12 cellular contexts compared by ENCODE assay signal in the genomic region with DNA sequence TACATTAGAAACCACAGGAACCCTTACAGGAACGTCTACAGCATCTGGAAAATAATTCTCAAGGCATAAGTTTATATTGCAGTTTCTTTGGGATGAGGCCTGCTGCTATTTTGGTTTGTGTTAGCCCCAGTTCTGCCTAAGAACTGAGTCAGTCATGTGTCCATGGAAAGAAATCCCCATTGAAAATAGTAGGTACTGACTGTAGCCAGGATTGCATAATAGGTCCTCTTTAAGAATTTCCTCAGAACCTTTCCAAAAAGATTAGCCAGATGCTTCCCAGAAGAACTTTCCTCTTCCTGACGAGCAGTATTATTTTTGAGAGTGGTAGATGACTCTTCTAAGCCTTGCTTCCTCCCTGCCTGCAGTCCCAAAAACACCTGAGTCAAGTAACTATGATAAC. TPM values are rescaled to one million over a fixed set of nuclear protein-coding genes. Genes with fewer than 3 reads are reported as not detected.
DNase-seq lines count a peak whose midpoint lies in the region; ATAC-seq, FAIRE-seq and TF ChIP-seq lines count a peak whose summit lies in the region.
"Had no signal": no experiment of that assay in that cellular context is flagged by ENCODE, and none has a peak within 500 bp of the region (broad histone marks: within the 10 kb centered on the region; RNA-seq: fewer than 3 reads in every experiment).

No MANE protein-coding gene starts in this region.

- no peak overlapping the region for H2AK5ac ChIP-seq in mesenchymal stem cell (ENCODE audit: low read length, severe bottlenecking)

- no peak overlapping the region for H3K27ac Mint-ChIP-seq in activated T-cell treated with anti-CD3 and anti-CD28 coated beads, Interleukin-2, amount 50 U/mL, for 72 hours

- ATAC-seq in upper lobe of left lung (ENCODE audit: low FRiP score in 2 of 2) (peak in 1 of 2 donors; percentile 91), GM19397 (IDR thresholded peaks at IDR 0.05; ENCODE audit: unreplicated experiment) (no peak)
- no peak for ATAC-seq in activated T-cell treated with anti-CD3 and anti-CD28 coated beads, Interleukin-2, amount 50 U/mL, for 72 hours (replicated peaks in 1 of 2)

- H3K4me2 ChIP-seq in endothelial cell of umbilical vein (ENCODE audit: insufficient read depth, low read length) (no peak overlapping the region), mesenchymal stem cell (ENCODE audit: low read length, poor library complexity, severe bottlenecking) (no peak overlapping the region)

- FAIRE-seq in endothelial cell of umbilical vein (lab: Jason Lieb, UNC) = no peak
- FAIRE-seq: G401.6 had no signal

- no peaks in the 10 kb centered on the region for H3K9me3 ChIP-seq in endothelial cell of umbilical vein (replicated peaks; ENCODE audit: control insufficient read depth, insufficient read depth, low read length)
- H3K9me3 ChIP-seq in mesenchymal stem cell (ENCODE audit: control insufficient read depth, low read length) = no peaks in the 10 kb centered on the region
- no peaks in the 10 kb centered on the region for H3K9me3 ChIP-seq in upper lobe of left lung
- H3K9me3 ChIP-seq: right lobe of liver had no signal

- H3K4me3 ChIP-seq in endothelial cell of umbilical vein (replicated peaks in 1 of 3; ENCODE audit: insufficient read depth in 1 of 3, low read depth in 1 of 3, low read length in 3 of 3) (no peak overlapping the region), mesenchymal stem cell (ENCODE audit: insufficient read depth in 1 of 2, low read depth in 1 of 2, low read length in 2 of 2) (peak overlapping the region in 1 of 2 experiments; percentile 40), upper lobe of left lung (no peak overlapping the region)
- H3K4me3 ChIP-seq: right lobe of liver had no signal

- WGBS in mesenchymal stem cell = 60% methylated on average over 1 of the region's 2 CpGs
- WGBS in upper lobe of left lung, 2 donors = 28 to 38% methylated on average over 2 of the region's 2 CpGs

- peaks cover 22% of the 10 kb centered on the region for H3K4me1 ChIP-seq in endothelial cell of umbilical vein (ENCODE audit: control insufficient read depth, extremely low read depth, insufficient read depth, low read length)
- H3K4me1 ChIP-seq in mesenchymal stem cell (ENCODE audit: control insufficient read depth, insufficient read depth, low read depth, low read length) = peaks cover 8% of the 10 kb centered on the region
- peaks cover 13 to 38% (median 21%) of the 10 kb centered on the region in 4 donors for H3K4me1 ChIP-seq in upper lobe of left lung
- H3K4me1 ChIP-seq: right lobe of liver had no signal

- no peak overlapping the region for H3K9ac ChIP-seq in endothelial cell of umbilical vein (replicated peaks; ENCODE audit: extremely low read depth, insufficient read depth, low read length)
- peak overlapping the region; percentile 84 for H3K9ac ChIP-seq in mesenchymal stem cell (ENCODE audit: low read length)

- no peak overlapping the region for H4K8ac ChIP-seq in mesenchymal stem cell (ENCODE audit: low read length)

- no peak for TF ChIP-seq CTCF in endothelial cell of umbilical vein (IDR thresholded peaks at IDR 0.05; ENCODE audit: extremely low read depth in 1 of 2, insufficient read depth in 1 of 2, low read depth in 1 of 2, low read length in 2 of 2)
- no peak for TF ChIP-seq CTCF in upper lobe of left lung (IDR thresholded peaks at IDR 0.05)

- TF ChIP-seq EP300 in upper lobe of left lung (IDR thresholded peaks at IDR 0.05) = peak in 2 of 4 donors; percentile 1 to 84

- POLR2A ChIA-PET in endothelial cell of umbilical vein (lab: Charles Lee) = no interaction called here

- intact Hi-C loops in endothelial cell of umbilical vein (cut with micrococcal nuclease) = loop anchor here (10.0 kb wide), 1 partner anchor 186 kb away; no protein-coding TSS in a partner anchor

- peaks cover 30% of the 10 kb centered on the region for H3K79me1 ChIP-seq in mesenchymal stem cell (replicated peaks; ENCODE audit: low read length, poor library complexity, severe bottlenecking)

- CTCF ChIA-PET in endothelial cell of umbilical vein (lab: Charles Lee) = interaction anchor here (1.0 to 2.0 kb wide), 3 partner anchors 10 to 52 kb away, joined by 3 to 18 read pairs (median 6); a partner anchor contains a TSS

- DNase-seq in NCI-H226 (peak; percentile 73), endothelial cell of umbilical vein (ENCODE audit: low read depth, low spot score) (no peak), mesenchymal stem cell (peak; percentile 48), upper lobe of left lung (no peak), NCI-H2081 (lab: John Stamatoyannopoulos, UW) (no peak), COR-L47 (lab: John Stamatoyannopoulos, UW) (no peak)
- no peak for DNase-seq in activated T-cell treated with anti-CD3 and anti-CD28 coated beads, Interleukin-2, amount 50 U/mL, for 72 hours
- DNase-seq: activated effector memory CD4-positive, alpha-beta T cell treated with Interleukin-2 at 50 U/mL for 16 hours; NCI-H2107; right lobe of liver had no signal

- peaks cover 6% of the 10 kb centered on the region for H3K4me1 Mint-ChIP-seq in activated T-cell treated with anti-CD3 and anti-CD28 coated beads, Interleukin-2, amount 50 U/mL, for 72 hours (ENCODE audit: low read depth)

- no peaks in the 10 kb centered on the region for H3K9me3 Mint-ChIP-seq in activated T-cell treated with anti-CD3 and anti-CD28 coated beads, Interleukin-2, amount 50 U/mL, for 72 hours

- H3K23ac ChIP-seq in mesenchymal stem cell (ENCODE audit: low read length in 2 of 2) = no peak overlapping the region

- H2BK120ac ChIP-seq in mesenchymal stem cell (ENCODE audit: low read depth, low read length) = no peak overlapping the region

- no peak overlapping the region for H4K91ac ChIP-seq in mesenchymal stem cell (ENCODE audit: low read length)

- peaks cover 84% of the 10 kb centered on the region for H3K79me2 ChIP-seq in endothelial cell of umbilical vein (ENCODE audit: control insufficient read depth, insufficient read depth, low read length)

- BruUV-seq in endothelial cell of umbilical vein (replicated peaks; lab: Mats Ljungman, UMichigan) = no TSS peak

- H3K27me3 Mint-ChIP-seq in activated T-cell treated with anti-CD3 and anti-CD28 coated beads, Interleukin-2, amount 50 U/mL, for 72 hours (ENCODE audit: low read depth) = no peaks in the 10 kb centered on the region

- H3K27ac ChIP-seq in endothelial cell of umbilical vein (ENCODE audit: insufficient read depth, low read depth, low read length) = peak overlapping the region; percentile 45
- no peak overlapping the region for H3K27ac ChIP-seq in mesenchymal stem cell (ENCODE audit: low read length, poor library complexity, severe bottlenecking)
- peak overlapping the region; percentile 16 to 77 (median 46) for H3K27ac ChIP-seq in upper lobe of left lung
- H3K27ac ChIP-seq: right lobe of liver had no signal

- TF ChIP-seq POLR2A in endothelial cell of umbilical vein (IDR thresholded peaks at IDR 0.05; ENCODE audit: low read depth, low read length) (no peak), upper lobe of left lung (IDR thresholded peaks at IDR 0.05) (no peak)

- H2BK15ac ChIP-seq in mesenchymal stem cell (ENCODE audit: low read depth, poor library complexity, severe bottlenecking) = no peak overlapping the region

- dilution Hi-C loops in endothelial cell of umbilical vein (cut with MboI; ENCODE audit: extremely low pct_ligation_motif_present, low sequenced_read_pairs) = no loop called here

- H2AFZ ChIP-seq in endothelial cell of umbilical vein (ENCODE audit: low read depth, low read length) (no peak overlapping the region), mesenchymal stem cell (ENCODE audit: low read depth, low read length) (no peak overlapping the region)

- no peaks in the 10 kb centered on the region for H3K36me3 ChIP-seq in endothelial cell of umbilical vein (ENCODE audit: control insufficient read depth in 2 of 2, extremely low read depth in 1 of 2, insufficient read depth in 2 of 2, low read length in 2 of 2)
- H3K36me3 ChIP-seq in mesenchymal stem cell (ENCODE audit: control insufficient read depth in 1 of 2, insufficient read depth in 2 of 2, low read depth in 1 of 2, low read length in 2 of 2) = peaks cover 0 to 38% of the 10 kb centered on the region in 2 experiments
- H3K36me3 ChIP-seq in upper lobe of left lung = no peaks in the 10 kb centered on the region
- H3K36me3 ChIP-seq: right lobe of liver had no signal

- no peak overlapping the region for H3K4me3 Mint-ChIP-seq in activated T-cell treated with anti-CD3 and anti-CD28 coated beads, Interleukin-2, amount 50 U/mL, for 72 hours

- no peak overlapping the region for H3K14ac ChIP-seq in mesenchymal stem cell (ENCODE audit: low read length in 2 of 2)

- H2BK5ac ChIP-seq in mesenchymal stem cell (ENCODE audit: low read depth, low read length, poor library complexity, severe bottlenecking) = no peak overlapping the region

- no peaks in the 10 kb centered on the region for H3K9me1 ChIP-seq in endothelial cell of umbilical vein (replicated peaks; ENCODE audit: control insufficient read depth, extremely low read depth, insufficient read depth, low read length)

- H3K4ac ChIP-seq in mesenchymal stem cell (ENCODE audit: low read depth in 1 of 2, low read length in 2 of 2) = no peak overlapping the region

- H3K27me3 ChIP-seq in endothelial cell of umbilical vein (ENCODE audit: control insufficient read depth in 2 of 2, insufficient read depth in 2 of 2, low read length in 2 of 2) (no peaks in the 10 kb centered on the region), mesenchymal stem cell (ENCODE audit: control insufficient read depth in 1 of 2, insufficient read depth in 1 of 2, low read length in 2 of 2) (no peaks in the 10 kb centered on the region), upper lobe of left lung (no peaks in the 10 kb centered on the region)
- H3K27me3 ChIP-seq: right lobe of liver had no signal

- H3K36me3 Mint-ChIP-seq in activated T-cell treated with anti-CD3 and anti-CD28 coated beads, Interleukin-2, amount 50 U/mL, for 72 hours (ENCODE audit: insufficient read depth in 2 of 2) = no peaks in the 10 kb centered on the region

- no peaks in the 10 kb centered on the region for H4K20me1 ChIP-seq in endothelial cell of umbilical vein (replicated peaks; ENCODE audit: control insufficient read depth, extremely low read depth, insufficient read depth, low read length)

- no peak overlapping the region for H2BK12ac ChIP-seq in mesenchymal stem cell (ENCODE audit: low read length in 2 of 2)

- no peak overlapping the region for H3K18ac ChIP-seq in mesenchymal stem cell (ENCODE audit: low read depth in 1 of 2, low read length in 2 of 2)

RNA-seq across cellular contexts. Expression of a gene that starts 52.6 kb away (rescaled TPM):
- total RNA-seq in endothelial cell of umbilical vein (58.3 and 59.3 TPM in 2 replicates), upper lobe of left lung (10 to 100 TPM; 23.0 to 78.5 (median 60.7) TPM)
- 9.0 and 11.1 TPM in 2 replicates for polyA plus RNA-seq in endothelial cell of umbilical vein
- polyA plus RNA-seq in endothelial cell of umbilical vein (2011; cell fraction: cytosol; rRNA removed) = 12.0 and 12.8 TPM in 2 replicates
- polyA plus RNA-seq in endothelial cell of umbilical vein (2011; cell fraction: nucleus; rRNA removed) = 23.2 and 24.5 TPM in 2 replicates
- polyA plus RNA-seq in endothelial cell of umbilical vein (2012) = 28.5 and 39.2 TPM in 2 replicates
- 77.4 and 82.4 TPM in 2 replicates for polyA minus RNA-seq in endothelial cell of umbilical vein
- 33.1 TPM for polyA minus RNA-seq in endothelial cell of umbilical vein (2011; cell fraction: cytosol; rRNA and poly(A)+ RNA removed)
- polyA minus RNA-seq in endothelial cell of umbilical vein (2011; cell fraction: nucleus; rRNA and poly(A)+ RNA removed) = 69.4 and 85.4 TPM in 2 replicates
- polyA plus RNA-seq in mesenchymal stem cell (2013, experiment 1 of 2) = 21.5 TPM
- 20.1 TPM for polyA plus RNA-seq in mesenchymal stem cell (2013, experiment 2 of 2)
- 10 to 100 TPM in 1 of 2 donors, 1 to 10 TPM in 1; 1.3 to 12.8 TPM for total RNA-seq in activated T-cell treated with anti-CD3 and anti-CD28 coated beads, Interleukin-2, amount 50 U/mL, for 72 hours

Comparison
In these comparisons a context has a peak if more than half of its experiments do, and no peak if none do; other contexts are left out.
1. DNase-seq: peak in NCI-H226 (single experiment) and mesenchymal stem cell (single experiment); none in endothelial cell of umbilical vein (single experiment), upper lobe of left lung (0 of 2), NCI-H2081 (0 of 2), activated T-cell treated with anti-CD3 and anti-CD28 coated beads, Interleukin-2, amount 50 U/mL, for 72 hours (0 of 2) and COR-L47 (single experiment).